In genomic region chr11:13216019-13217006, GRCh38 we compare ENCODE assay signal across 8 cellular contexts.
DNase-seq lines count a peak whose midpoint lies in the region; ATAC-seq, FAIRE-seq and TF ChIP-seq lines count a peak whose summit lies in the region.

No MANE protein-coding gene starts in this region.

- no peaks in the 10 kb centered on the region for H3K36me3 ChIP-seq in HUES48 (ENCODE audit: control insufficient read depth, insufficient read depth, low read length)

- peaks cover 12% of the 10 kb centered on the region for H3K4me1 ChIP-seq in HUES48 (ENCODE audit: control insufficient read depth, insufficient read depth, low read length)

- no peak overlapping the region for H3K4me3 ChIP-seq in HUES48 (ENCODE audit: low read depth, low read length)

- DNase-seq in AG20443 (ENCODE audit: low spot score) (peak; percentile 95), amniotic stem cell (lab: John Stamatoyannopoulos, UW) (peak; percentile 96), myocyte (ENCODE audit: low read depth) (peak; percentile 97), GM12891 (ENCODE audit: insufficient read length, low spot score) (no peak), NCI-H2196 treated with DMSO at 0.1 percent for 48 hours (lab: John Stamatoyannopoulos, UW; ENCODE audit: unreplicated experiment) (no peak), SK-N-DZ (ENCODE audit: low spot score) (no peak)

- FAIRE-seq in GM12891 (lab: Jason Lieb, UNC), result no peak

- no peaks in the 10 kb centered on the region for H3K9me3 ChIP-seq in HUES48 (ENCODE audit: control insufficient read depth, insufficient read depth, low read length)

- ATAC-seq in GM19455 (IDR thresholded peaks at IDR 0.05; ENCODE audit: unreplicated experiment), result no peak

- peak overlapping the region; percentile 90 for H3K27ac ChIP-seq in HUES48 (ENCODE audit: low read depth, low read length)

- TF ChIP-seq POLR2A in GM12891 (IDR thresholded peaks at IDR 0.05; ENCODE audit: low read depth, low read length), result no peak

- H3K27me3 ChIP-seq in HUES48 (ENCODE audit: control insufficient read depth, insufficient read depth, low read length), result no peaks in the 10 kb centered on the region; the same call in 1 of the 2 replicates

- H3K9ac ChIP-seq in HUES48 (ENCODE audit: low read depth, low read length), result no peak overlapping the region

TF ChIP-seq in GM12891, 5 proteins besides CTCF, POLR2A, EP300 and RAD21:
- TF ChIP-seq POU2F2 (IDR thresholded peaks at IDR 0.05; ENCODE audit: low read depth, low read length) (no peak), POLR2AphosphoS5 (IDR thresholded peaks at IDR 0.05; ENCODE audit: low read depth, low read length) (no peak), SPI1 (IDR thresholded peaks at IDR 0.05; ENCODE audit: low read depth, low read length) (no peak), PAX5 (IDR thresholded peaks at IDR 0.05; ENCODE audit: insufficient read depth, low read length, severe bottlenecking) (no peak), TAF1 (IDR thresholded peaks at IDR 0.05; ENCODE audit: low read depth, low read length) (no peak)

Comparison
In these comparisons a context has a peak if more than half of its experiments do, and no peak if none do; other contexts are left out.
1. DNase-seq: peak in AG20443 (single experiment), amniotic stem cell (single experiment) and myocyte (single experiment); none in GM12891 (single experiment), NCI-H2196 treated with DMSO at 0.1 percent for 48 hours (single experiment) and SK-N-DZ (single experiment).